1 cellular context compared by ENCODE assay signal in genomic region chr16:56369202-56369601, GRCh38.
TF ChIP-seq lines count a peak whose summit lies in the region.

No MANE protein-coding gene starts in this region.

TF ChIP-seq in HepG2, 621 proteins besides CTCF, POLR2A, EP300 and RAD21 (continued from another document):
- no peak for TF ChIP-seq CENPX (CRISPR knock-in tag; IDR thresholded peaks at IDR 0.05)
- TF ChIP-seq REXO4 (CRISPR knock-in tag; IDR thresholded peaks at IDR 0.05; ENCODE audit: borderline replicate concordance), result no peak
- TF ChIP-seq HDAC1 (CRISPR knock-in tag; IDR thresholded peaks at IDR 0.05), result no peak
- no peak for TF ChIP-seq MBNL3 (CRISPR knock-in tag; conservative IDR thresholded peaks at IDR 0.05)
- TF ChIP-seq PRDM4 (CRISPR knock-in tag; IDR thresholded peaks at IDR 0.05; ENCODE audit: borderline replicate concordance), result no peak
TF ChIP-seq in HepG2: peak in this region for 0.
